In genomic region chr15:28219116-28219515, GRCh38 we compare ENCODE assay signal across 2 cellular contexts.
TF ChIP-seq lines count a peak whose summit lies in the region.

No MANE protein-coding gene starts in this region.

TF ChIP-seq in SK-N-SH, 30 proteins besides CTCF, POLR2A, EP300 and RAD21 (continued from another document):
- no peak for TF ChIP-seq JUND (IDR thresholded peaks at IDR 0.05)

TF ChIP-seq in SK-N-SH treated with all-trans-retinoic acid at 6 μM for 48 hours, 23 proteins besides CTCF, POLR2A, EP300 and RAD21 (continued from another document):
- no peak for TF ChIP-seq TOX (CRISPR knock-in tag; IDR thresholded peaks at IDR 0.05; ENCODE audit: borderline replicate concordance)
- no peak for TF ChIP-seq ISL1 (CRISPR knock-in tag; IDR thresholded peaks at IDR 0.05)
